9 cellular contexts compared by ENCODE assay signal in genomic region chr7:30142710-30143109, GRCh38. TPM values are rescaled to one million over a fixed set of nuclear protein-coding genes. Genes with fewer than 3 reads are reported as not detected.
DNase-seq lines count a peak whose midpoint lies in the region; ATAC-seq and TF ChIP-seq lines count a peak whose summit lies in the region.
"Had no signal": no experiment of that assay in that cellular context is flagged by ENCODE, and none has a peak within 500 bp of the region (broad histone marks: within the 10 kb centered on the region; RNA-seq: fewer than 3 reads in every experiment).

No MANE protein-coding gene starts in this region.

- H3K4me1 ChIP-seq in aorta (ENCODE audit: control insufficient read depth in 1 of 2, insufficient read depth in 2 of 2, low read length in 2 of 2) = peaks cover 6 to 10% of the 10 kb centered on the region in 2 donors

- no peaks in the 10 kb centered on the region for H3K27me3 Mint-ChIP-seq in glutamatergic neuron (ENCODE audit: unreplicated experiment)
- H3K27me3 Mint-ChIP-seq: CD4-positive, alpha-beta T cell had no signal

- no peak overlapping the region for H3K27ac Mint-ChIP-seq in glutamatergic neuron (ENCODE audit: unreplicated experiment)
- H3K27ac Mint-ChIP-seq: CD4-positive, alpha-beta T cell had no signal

- H3K4me3 ChIP-seq in brain microvascular endothelial cell (ENCODE audit: low read depth, low read length) = no peak overlapping the region
- no peak overlapping the region for H3K4me3 ChIP-seq in aorta (ENCODE audit: low read length in 2 of 2)

- no peak overlapping the region for H3K4me3 Mint-ChIP-seq in glutamatergic neuron (ENCODE audit: unreplicated experiment)
- H3K4me3 Mint-ChIP-seq: CD4-positive, alpha-beta T cell had no signal

- in situ Hi-C loops in brain microvascular endothelial cell (cut with HindIII; ENCODE audit: low pct_ligation_motif_present, low sequenced_read_pairs) = no loop called here

- DNase-seq in SIG-M5 treated with dmso at 0.1 percent for 504 hours (lab: John Stamatoyannopoulos, UW; ENCODE audit: unreplicated experiment) = peak; percentile 19
- DNase-seq in SIG-M5 (lab: John Stamatoyannopoulos, UW) = no peak
- DNase-seq in brain microvascular endothelial cell = peak; percentile 44
- DNase-seq in aorta = peak; percentile 71 to 80
- no peak for DNase-seq in glutamatergic neuron
- DNase-seq in middle frontal gyrus (ENCODE audit: extremely low spot score, low spot score) = no peak
- DNase-seq: CD4-positive, alpha-beta T cell had no signal

- no peaks in the 10 kb centered on the region for H3K27me3 ChIP-seq in brain microvascular endothelial cell (replicated peaks)
- no peaks in the 10 kb centered on the region for H3K27me3 ChIP-seq in layer of hippocampus (ENCODE audit: control insufficient read depth, insufficient read depth, low read length)
- H3K27me3 ChIP-seq in aorta (ENCODE audit: control insufficient read depth in 1 of 2, insufficient read depth in 2 of 2, low read length in 1 of 2) = no peaks in the 10 kb centered on the region

- H3K9me3 Mint-ChIP-seq in glutamatergic neuron (ENCODE audit: unreplicated experiment) = no peaks in the 10 kb centered on the region
- H3K9me3 Mint-ChIP-seq: CD4-positive, alpha-beta T cell had no signal

- TF ChIP-seq CTCF in brain microvascular endothelial cell (IDR thresholded peaks at IDR 0.05; ENCODE audit: low read depth, low read length, missing control alignments) (no peak), glutamatergic neuron (IDR thresholded peaks at IDR 0.05; ENCODE audit: partially characterized antibody, unreplicated experiment) (no peak)

- 15 to 16% methylated on average over 9 of the region's 9 CpGs for WGBS in aorta, 2 donors

- no peaks in the 10 kb centered on the region for H3K9me3 ChIP-seq in aorta (ENCODE audit: control insufficient read depth, low read length)

- peak; percentile 73 for ATAC-seq in aorta (ENCODE audit: low FRiP score)
- ATAC-seq in GM18909 (IDR thresholded peaks at IDR 0.05; ENCODE audit: poor library complexity, unreplicated experiment) = no peak

- peaks cover 16% of the 10 kb centered on the region for H3K4me1 Mint-ChIP-seq in glutamatergic neuron (ENCODE audit: low read depth, unreplicated experiment)

- intact Hi-C loops in aorta (cut with DNase I) = no loop called here

- no peaks in the 10 kb centered on the region for H3K36me3 ChIP-seq in brain microvascular endothelial cell (replicated peaks)
- no peaks in the 10 kb centered on the region for H3K36me3 ChIP-seq in aorta (ENCODE audit: control insufficient read depth in 1 of 2, insufficient read depth in 2 of 2, low read length in 1 of 2)

- no peak overlapping the region for H3K27ac ChIP-seq in brain microvascular endothelial cell
- peak overlapping the region; percentile 33 for H3K27ac ChIP-seq in layer of hippocampus (ENCODE audit: low read depth, low read length)
- peak overlapping the region; percentile 82 to 87 for H3K27ac ChIP-seq in aorta (ENCODE audit: low read depth in 1 of 2, low read length in 2 of 2)

- H3K36me3 Mint-ChIP-seq in glutamatergic neuron (ENCODE audit: unreplicated experiment) = no peaks in the 10 kb centered on the region

RNA-seq across cellular contexts. Expression of gene MTURN, which starts 7.9 kb away (rescaled TPM):
- total RNA-seq in aorta (10 to 100 TPM; 43.4 to 72.5 TPM), glutamatergic neuron (ENCODE audit: unreplicated experiment) (32.6 TPM)
- 100 to 1,000 TPM in 1 of 2 donors, 10 to 100 TPM in 1; 44.5 to 110 TPM for polyA plus RNA-seq in aorta

Comparison
In these comparisons a context has a peak if more than half of its experiments do, and no peak if none do; other contexts are left out.
1. DNase-seq: peak in SIG-M5 treated with dmso at 0.1 percent for 504 hours (single experiment), brain microvascular endothelial cell (single experiment) and aorta (2 of 2); none in SIG-M5 (single experiment), glutamatergic neuron (single experiment) and middle frontal gyrus (single experiment).